In genomic region chr16:50395763-50396710, GRCh38 we compare ENCODE assay signal across 11 cellular contexts. TPM values are rescaled to one million over a fixed set of nuclear protein-coding genes. Genes with fewer than 3 reads are reported as not detected.
DNase-seq lines count a peak whose midpoint lies in the region; ATAC-seq and TF ChIP-seq lines count a peak whose summit lies in the region.
"Had no signal": no experiment of that assay in that cellular context is flagged by ENCODE, and none has a peak within 500 bp of the region (broad histone marks: within the 10 kb centered on the region; RNA-seq: fewer than 3 reads in every experiment).

No MANE protein-coding gene starts in this region.

- H3K27ac ChIP-seq in HCT116 (ENCODE audit: low read depth, low read length) (no peak overlapping the region), lung (ENCODE audit: low read depth in 1 of 2, low read length in 1 of 2) (no peak overlapping the region), osteoblast (ENCODE audit: low read depth, low read length) (no peak overlapping the region)
- H3K27ac ChIP-seq: KMS-11 had no signal

- TF ChIP-seq CTCF in GM06990 (IDR thresholded peaks at IDR 0.05; ENCODE audit: insufficient read depth, low read length, poor library complexity, severe bottlenecking) (no peak), HCT116 (IDR thresholded peaks at IDR 0.05 in 2 of 3, conservative IDR thresholded peaks at IDR 0.05 in 1 of 3; ENCODE audit: borderline replicate concordance in 1 of 3, insufficient read depth in 1 of 3, low read depth in 2 of 3, low read length in 2 of 3) (no peak), activated B cell treated with CpG ODN at 0.5 μM for 24 hours (IDR thresholded peaks at IDR 0.05) (no peak), lung (IDR thresholded peaks at IDR 0.05; ENCODE audit: control extremely low read depth, extremely low read depth) (no peak), osteoblast (IDR thresholded peaks at IDR 0.05; ENCODE audit: extremely low read depth, low read depth, low read length) (no peak)

- H3K27me3 Mint-ChIP-seq in activated B cell treated with CpG ODN at 0.5 μM for 24 hours: no peaks in the 10 kb centered on the region

- H3K9me3 ChIP-seq in HCT116 (ENCODE audit: control insufficient read depth in 1 of 2, insufficient read depth in 1 of 2, low read depth in 1 of 2, low read length in 2 of 2): no peaks in the 10 kb centered on the region
- H3K9me3 ChIP-seq in lung (ENCODE audit: control insufficient read depth in 2 of 2, insufficient read depth in 1 of 2, low read length in 1 of 2): no peaks in the 10 kb centered on the region
- no peaks in the 10 kb centered on the region for H3K9me3 ChIP-seq in osteoblast (ENCODE audit: low read depth, low read length)

- peak; percentile 43 for DNase-seq in GM06990 (ENCODE audit: extremely low read depth, insufficient read length)
- no peak for DNase-seq in HCT116 (ENCODE audit: low read depth, low spot score)
- no peak for DNase-seq in activated B cell treated with CpG ODN at 0.5 μM for 24 hours
- peak; percentile 22 for DNase-seq in lung (ENCODE audit: low spot score)
- no peak for DNase-seq in osteoblast (ENCODE audit: insufficient read length, low spot score, missing footprints)
- DNase-seq in NCI-H226: no peak
- DNase-seq: DMS79 treated with DMSO at 0.1 percent for 48 hours, left cardiac atrium, NCI-H2171 treated with DMSO at 0.1 percent for 48 hours had no signal

- no peaks in the 10 kb centered on the region for H3K9me2 ChIP-seq in HCT116 (ENCODE audit: insufficient read depth)

- intact Hi-C loops in HCT116 (cut with micrococcal nuclease): no loop called here
- intact Hi-C loops in activated B cell treated with CpG ODN at 0.5 μM for 24 hours (cut with micrococcal nuclease): no loop called here

- no peak overlapping the region for H2AFZ ChIP-seq in HCT116 (ENCODE audit: low read depth, low read length, poor library complexity, severe bottlenecking)
- no peak overlapping the region for H2AFZ ChIP-seq in osteoblast (ENCODE audit: low read length)

- no peaks in the 10 kb centered on the region for H3K36me3 ChIP-seq in GM06990 (ENCODE audit: control insufficient read depth, insufficient read depth, low read length)
- no peaks in the 10 kb centered on the region for H3K36me3 ChIP-seq in HCT116 (ENCODE audit: control insufficient read depth in 1 of 2, insufficient read depth in 2 of 2, low read length in 2 of 2)
- H3K36me3 ChIP-seq in lung (ENCODE audit: control insufficient read depth in 2 of 2, insufficient read depth in 2 of 2, low read length in 2 of 2): no peaks in the 10 kb centered on the region
- H3K36me3 ChIP-seq in osteoblast (ENCODE audit: insufficient read depth, low read length): no peaks in the 10 kb centered on the region

- H3K4me3 ChIP-seq in GM06990 (replicated peaks; ENCODE audit: low read depth, low read length) (no peak overlapping the region), HCT116 (replicated peaks in 1 of 2; ENCODE audit: low read depth in 1 of 2, low read length in 2 of 2) (no peak overlapping the region), lung (no peak overlapping the region), osteoblast (ENCODE audit: insufficient read depth, low read length) (no peak overlapping the region)

- H3K9me3 Mint-ChIP-seq in activated B cell treated with CpG ODN at 0.5 μM for 24 hours: no peaks in the 10 kb centered on the region

- H3K4me1 ChIP-seq in HCT116 (ENCODE audit: control insufficient read depth in 1 of 2, insufficient read depth in 2 of 2, low read length in 2 of 2): peaks cover 12 to 30% of the 10 kb centered on the region in 2 experiments
- no peaks in the 10 kb centered on the region for H3K4me1 ChIP-seq in lung (ENCODE audit: control insufficient read depth in 2 of 2, insufficient read depth in 2 of 2, low read length in 2 of 2)
- no peaks in the 10 kb centered on the region for H3K4me1 ChIP-seq in osteoblast (ENCODE audit: insufficient read depth, low read length)

- WGBS in lung, 2 donors: 84 to 85% methylated on average over 10 of the region's 10 CpGs

- RAD21 ChIA-PET in HCT116 (lab: Charles Lee; ENCODE audit: low non-redundant PET in 1 of 2, low total read pairs in 2 of 2, uncharacterized antibody in 2 of 2, unreplicated experiment in 2 of 2): no interaction called here

- H4K20me1 ChIP-seq in HCT116 (ENCODE audit: insufficient read depth) (no peaks in the 10 kb centered on the region), osteoblast (ENCODE audit: insufficient read depth, low read length) (no peaks in the 10 kb centered on the region)

- H3K27me3 ChIP-seq in GM06990 (replicated peaks; ENCODE audit: control insufficient read depth, insufficient read depth, low read length) (no peaks in the 10 kb centered on the region), HCT116 (ENCODE audit: insufficient read depth, low read length) (no peaks in the 10 kb centered on the region), lung (ENCODE audit: control insufficient read depth, insufficient read depth) (no peaks in the 10 kb centered on the region), osteoblast (ENCODE audit: insufficient read depth, low read length) (no peaks in the 10 kb centered on the region)

- no peak for TF ChIP-seq POLR2A in HCT116 (IDR thresholded peaks at IDR 0.05; ENCODE audit: borderline replicate concordance, extremely low read depth, insufficient read depth, insufficient read length)

- ATAC-seq in HCT116 (no peak), activated B cell treated with CpG ODN at 0.5 μM for 24 hours (ENCODE audit: low read depth) (peak; percentile 49), lung (ENCODE audit: insufficient read depth, low FRiP score) (no peak), HG02610 (IDR thresholded peaks at IDR 0.05; ENCODE audit: unreplicated experiment) (no peak)

- H3K36me3 Mint-ChIP-seq in activated B cell treated with CpG ODN at 0.5 μM for 24 hours (ENCODE audit: low read depth): no peaks in the 10 kb centered on the region

- peak overlapping the region; percentile 72 for H3K4me2 ChIP-seq in HCT116 (ENCODE audit: low read length)
- H3K4me2 ChIP-seq in osteoblast (ENCODE audit: insufficient read depth, low read length): no peak overlapping the region
- H3K4me2 ChIP-seq: KMS-11 had no signal

- H3K27ac Mint-ChIP-seq in activated B cell treated with CpG ODN at 0.5 μM for 24 hours: peak overlapping the region; percentile 47

- CTCF ChIA-PET in HCT116 (lab: Charles Lee) (no interaction called here), activated B cell treated with CpG ODN at 0.5 μM for 24 hours (lab: Charles Lee) (no interaction called here)

- BruUV-seq in HCT116 (replicated peaks; lab: Mats Ljungman, UMichigan): no TSS peak

- peaks cover 9% of the 10 kb centered on the region for H3K4me1 Mint-ChIP-seq in activated B cell treated with CpG ODN at 0.5 μM for 24 hours

- no peak overlapping the region for H3K9ac ChIP-seq in HCT116 (ENCODE audit: low read length)
- H3K9ac ChIP-seq: KMS-11 had no signal

- POLR2A ChIA-PET in HCT116 (lab: Charles Lee) (no interaction called here), activated B cell treated with CpG ODN at 0.5 μM for 24 hours (lab: Charles Lee) (no interaction called here)

- H3K79me2 ChIP-seq in HCT116 (ENCODE audit: insufficient read depth, low read length) (no peaks in the 10 kb centered on the region), osteoblast (ENCODE audit: insufficient read depth, low read length) (no peaks in the 10 kb centered on the region)

- no peak for TF ChIP-seq RAD21 in HCT116 (IDR thresholded peaks at IDR 0.05; ENCODE audit: low read depth)

- no peak overlapping the region for H3K4me3 Mint-ChIP-seq in activated B cell treated with CpG ODN at 0.5 μM for 24 hours

TF ChIP-seq in HCT116, 20 proteins besides CTCF, POLR2A, EP300 and RAD21:
- no peak for TF ChIP-seq POLR2AphosphoS5 (IDR thresholded peaks at IDR 0.05; ENCODE audit: low read depth, low read length)
TF ChIP-seq in HCT116: peak in this region for 0.

RNA-seq across cellular contexts. Expression of gene BRD7, which starts 27.2 kb away (rescaled TPM):
- total RNA-seq in HCT116 (2021; ENCODE audit: unreplicated experiment) (85.4 TPM), activated B cell treated with CpG ODN at 0.5 μM for 24 hours (60.3 and 65.2 TPM in 2 replicates), lung (10 to 100 TPM; 52.8 to 54.1 TPM), osteoblast (22.8 and 30.6 TPM in 2 replicates)
- 41.8 and 56.2 TPM in 2 replicates for polyA plus RNA-seq in HCT116 (2012)
- 10 to 100 TPM; 33.9 to 54.6 TPM for polyA plus RNA-seq in lung

Comparison
In these comparisons a context has a peak if more than half of its experiments do, and no peak if none do; other contexts are left out.
1. DNase-seq: peak in GM06990 (single experiment) and lung (single experiment); none in HCT116 (single experiment), activated B cell treated with CpG ODN at 0.5 μM for 24 hours (single experiment), osteoblast (single experiment) and NCI-H226 (single experiment).